ENCODE assay signal across 8 cellular contexts in genomic region chr6:46325561-46326525, GRCh38.
DNase-seq lines count a peak whose midpoint lies in the region; ATAC-seq, FAIRE-seq and TF ChIP-seq lines count a peak whose summit lies in the region.

No MANE protein-coding gene starts in this region.

- ATAC-seq in left lung (peak; percentile 52), HG03039 (IDR thresholded peaks at IDR 0.05; ENCODE audit: unreplicated experiment) (no peak)

- intact Hi-C loops in left lung (cut with DNase I): no loop called here
- intact Hi-C loops in ascending aorta (cut with DNase I): loop anchor here (5.0 to 10.0 kb wide), 2 partner anchors 51 to 1941 kb away; partner anchors contain the start of gene CDC5L

- DNase-seq in AG10803 (ENCODE audit: low read depth): peak; percentile 75
- peak; percentile 10 for DNase-seq in HTR-8/SVneo (ENCODE audit: insufficient read length, low spot score)
- peak; percentile 45 for DNase-seq in amniotic stem cell (lab: John Stamatoyannopoulos, UW)
- DNase-seq in left lung: peak; percentile 40 to 82
- DNase-seq in ascending aorta (ENCODE audit: low spot score in 2 of 2): no peak
- DNase-seq in stimulated activated CD4-positive, alpha-beta T cell treated with anti-CD3 and anti-CD28 coated beads, Interleukin-15, amount 100 ng/mL, for 24 hours: no peak
- no peak for DNase-seq in activated naive CD4-positive, alpha-beta T cell treated with anti-CD3 and anti-CD28 coated beads, Interleukin-2, amount 50 U/mL, for 16 hours

- H3K4me1 ChIP-seq in left lung: no peaks in the 10 kb centered on the region
- peaks cover 0 to 55% of the 10 kb centered on the region in 2 donors for H3K4me1 ChIP-seq in ascending aorta

- H3K9me3 ChIP-seq in left lung (no peaks in the 10 kb centered on the region), ascending aorta (no peaks in the 10 kb centered on the region)

- H3K27ac ChIP-seq in left lung: peak overlapping the region in 1 of 2 donors; percentile 69
- peak overlapping the region in 1 of 2 donors; percentile 17 for H3K27ac ChIP-seq in ascending aorta

- H3K36me3 ChIP-seq in left lung (no peaks in the 10 kb centered on the region), ascending aorta (peaks cover 0 to 12% of the 10 kb centered on the region in 2 donors)

- H3K4me3 ChIP-seq in AG10803 (ENCODE audit: low read length) (peak overlapping the region; percentile 67), left lung (peak overlapping the region in 1 of 2 donors; percentile 28), ascending aorta (no peak overlapping the region)

- TF ChIP-seq CTCF in AG10803 (conservative IDR thresholded peaks at IDR 0.05; ENCODE audit: low read length) (no peak), left lung (IDR thresholded peaks at IDR 0.05) (no peak), ascending aorta (IDR thresholded peaks at IDR 0.05) (no peak)

- no peaks in the 10 kb centered on the region for H3K27me3 ChIP-seq in left lung
- no peaks in the 10 kb centered on the region for H3K27me3 ChIP-seq in ascending aorta

- FAIRE-seq in HTR-8/SVneo (lab: Jason Lieb, UNC): no peak

Comparison
In these comparisons a context has a peak if more than half of its experiments do, and no peak if none do; other contexts are left out.
1. DNase-seq: peak in AG10803 (single experiment), HTR-8/SVneo (single experiment), amniotic stem cell (single experiment) and left lung (2 of 2); none in ascending aorta (0 of 2), stimulated activated CD4-positive, alpha-beta T cell treated with anti-CD3 and anti-CD28 coated beads, Interleukin-15, amount 100 ng/mL, for 24 hours (single experiment) and activated naive CD4-positive, alpha-beta T cell treated with anti-CD3 and anti-CD28 coated beads, Interleukin-2, amount 50 U/mL, for 16 hours (single experiment).